23 cellular contexts compared by ENCODE assay signal in the genomic region with DNA sequence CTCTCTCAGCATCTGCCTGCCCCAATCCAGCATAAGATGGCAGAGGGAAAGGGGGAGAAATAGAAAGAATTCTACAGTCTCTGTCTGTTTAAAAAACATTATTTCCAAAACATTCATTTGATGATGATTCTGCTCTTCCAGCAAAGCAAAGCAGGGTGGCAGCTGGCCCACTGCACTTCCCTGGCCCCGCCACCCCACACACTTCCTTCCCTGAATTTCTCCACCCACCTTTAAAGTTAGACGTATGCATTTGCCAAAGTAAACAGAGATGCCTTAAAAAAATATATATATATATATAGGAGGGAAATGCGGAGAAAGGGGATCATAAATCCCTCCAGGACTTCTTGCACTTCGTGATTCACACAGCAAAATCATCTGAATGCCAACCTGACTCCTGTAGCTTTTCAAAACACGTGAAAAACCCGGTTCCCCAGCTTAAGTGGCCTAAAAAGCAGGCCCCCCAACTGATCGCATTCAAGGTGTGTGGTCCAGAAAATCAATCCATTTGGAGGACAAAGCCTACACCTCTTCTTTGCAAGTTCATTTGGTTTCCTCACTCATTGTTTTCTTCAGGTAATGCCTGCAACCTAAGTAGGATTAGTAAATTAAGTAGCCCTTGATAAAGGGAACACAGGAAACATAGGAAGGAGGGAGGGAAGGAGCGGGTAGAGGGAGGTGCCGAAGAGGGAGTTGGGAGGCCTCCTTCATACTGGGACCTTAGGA.
DNase-seq lines count a peak whose midpoint lies in the region; ATAC-seq and TF ChIP-seq lines count a peak whose summit lies in the region.
"Had no signal": no experiment of that assay in that cellular context is flagged by ENCODE, and none has a peak within 500 bp of the region (broad histone marks: within the 10 kb centered on the region; RNA-seq: fewer than 3 reads in every experiment).

No MANE protein-coding gene starts in this region.

- H2AFZ ChIP-seq in GM23338 (no peak overlapping the region), osteoblast (ENCODE audit: low read length) (peak overlapping the region; percentile 14)

- H3K9ac ChIP-seq in NT2/D1 (ENCODE audit: insufficient read length, low read depth): no peak overlapping the region

- DNase-seq in GM23338 (ENCODE audit: low spot score): peak; percentile 83
- peak; percentile 28 for DNase-seq in NT2/D1 (ENCODE audit: low read depth, low spot score)
- DNase-seq in iPS DF 19.7 (ENCODE audit: low read depth, low spot score): peak; percentile 76
- peak; percentile 52 for DNase-seq in osteoblast (ENCODE audit: insufficient read length, low spot score, missing footprints)
- DNase-seq in C1 segment of cervical spinal cord (lab: John Stamatoyannopoulos, UW): no peak
- DNase-seq in putamen (ENCODE audit: low spot score): no peak
- no peak for DNase-seq in NCI-H526 treated with DMSO at 0.1 percent for 48 hours (lab: John Stamatoyannopoulos, UW)
- DNase-seq: activated CD4-positive, alpha-beta T cell treated with anti-CD3 and anti-CD28 coated beads for 48 hours; activated CD8-positive, alpha-beta memory T cell treated with anti-CD3 and anti-CD28 coated beads, Interleukin-2, amount 10 ng/mL, durations not matched to agents 7 days and 5 days; activated naive CD8-positive, alpha-beta T cell treated with anti-CD3 and anti-CD28 coated beads, Interleukin-2, amount 10 ng/mL, durations not matched to agents 7 days and 5 days; natural killer cell; NCI-H1417; NCI-H2107; OCI-M1; SHP77 treated with DMSO at 0.1 percent for 48 hours; stimulated activated CD4-positive, alpha-beta T cell treated with anti-CD3 and anti-CD28 coated beads, Interleukin-2, amount 100 ng/mL, for 48 hours; stimulated activated naive CD4-positive, alpha-beta T cell treated with Interleukin-2 at 50 U/mL for 16 hours; thyroid gland had no signal

- H3K36me3 Mint-ChIP-seq in GM23338 (ENCODE audit: low read depth): no peaks in the 10 kb centered on the region
- H3K36me3 Mint-ChIP-seq: activated CD8-positive, alpha-beta memory T cell treated with anti-CD3 and anti-CD28 coated beads, Interleukin-2, amount 10 ng/mL, durations not matched to agents 7 days and 5 days; activated naive CD8-positive, alpha-beta T cell treated with anti-CD3 and anti-CD28 coated beads, Interleukin-2, amount 10 ng/mL, durations not matched to agents 7 days and 5 days; brain; natural killer cell had no signal

- no peaks in the 10 kb centered on the region for H3K36me3 ChIP-seq in GM23338 (ENCODE audit: insufficient read depth)
- no peaks in the 10 kb centered on the region for H3K36me3 ChIP-seq in NT2/D1 (ENCODE audit: insufficient read depth, insufficient read length, low read length)
- no peaks in the 10 kb centered on the region for H3K36me3 ChIP-seq in osteoblast (ENCODE audit: insufficient read depth, low read length)
- H3K36me3 ChIP-seq: thyroid gland had no signal

- peaks cover 38% of the 10 kb centered on the region for H3K4me1 Mint-ChIP-seq in GM23338

- H3K79me2 ChIP-seq in GM23338 (replicated peaks; ENCODE audit: insufficient read depth): no peaks in the 10 kb centered on the region
- H3K79me2 ChIP-seq in osteoblast (ENCODE audit: insufficient read depth, low read length): no peaks in the 10 kb centered on the region

- H3K4me1 ChIP-seq in GM23338 (ENCODE audit: insufficient read depth) (peaks cover 49% of the 10 kb centered on the region), NT2/D1 (ENCODE audit: insufficient read depth, insufficient read length) (no peaks in the 10 kb centered on the region), osteoblast (ENCODE audit: insufficient read depth, low read length) (peaks cover 32% of the 10 kb centered on the region)

- H3K4me3 ChIP-seq in GM23338: peak overlapping the region; percentile 4; the same call in 1 of the 2 replicates
- H3K4me3 ChIP-seq in NT2/D1 (ENCODE audit: insufficient read length, low read depth): no peak overlapping the region
- H3K4me3 ChIP-seq in osteoblast (ENCODE audit: insufficient read depth, low read length): no peak overlapping the region
- H3K4me3 ChIP-seq: coronary artery, skin epidermis, thyroid gland had no signal

- peak; percentile 88 for ATAC-seq in GM23338
- ATAC-seq: activated CD8-positive, alpha-beta memory T cell treated with anti-CD3 and anti-CD28 coated beads, Interleukin-2, amount 10 ng/mL, durations not matched to agents 7 days and 5 days; natural killer cell had no signal

- no peaks in the 10 kb centered on the region; the same call in 1 of the 2 replicates for H3F3A ChIP-seq in GM23338 (replicated peaks; ENCODE audit: low read depth)

- H3K27ac ChIP-seq in GM23338 (ENCODE audit: low read depth) (peak overlapping the region; percentile 69), osteoblast (ENCODE audit: low read depth, low read length) (no peak overlapping the region)
- H3K27ac ChIP-seq: coronary artery, skin epidermis, thyroid gland had no signal

- no peaks in the 10 kb centered on the region for H3K9me2 ChIP-seq in GM23338 (ENCODE audit: insufficient read depth)

- H3K9me3 ChIP-seq in NT2/D1 (ENCODE audit: insufficient read depth, low read length) (no peaks in the 10 kb centered on the region), osteoblast (ENCODE audit: low read depth, low read length) (no peaks in the 10 kb centered on the region)
- H3K9me3 ChIP-seq: Caco-2, thyroid gland had no signal

- peak overlapping the region; percentile 52; the same call in 2 of the 3 replicates for H3K4me3 Mint-ChIP-seq in GM23338
- H3K4me3 Mint-ChIP-seq: activated CD8-positive, alpha-beta memory T cell treated with anti-CD3 and anti-CD28 coated beads, Interleukin-2, amount 10 ng/mL, durations not matched to agents 7 days and 5 days; activated naive CD8-positive, alpha-beta T cell treated with anti-CD3 and anti-CD28 coated beads, Interleukin-2, amount 10 ng/mL, durations not matched to agents 7 days and 5 days; activated T-helper 1 cell treated with anti-CD3 and anti-CD28 coated beads, Interleukin-12 subunit alpha, Interleukin-12 subunit beta, Interleukin-2, Interleukin-4 antibody, amounts not matched to agents 30 ng/mL and 10 ng/mL and 1 ng/mL, durations not matched to agents 14 hours and 24 hours and 36 hours; brain; natural killer cell had no signal

- peak overlapping the region; percentile 53; the same call in 1 of the 2 replicates for H3K27ac Mint-ChIP-seq in GM23338
- H3K27ac Mint-ChIP-seq: activated CD8-positive, alpha-beta memory T cell treated with anti-CD3 and anti-CD28 coated beads, Interleukin-2, amount 10 ng/mL, durations not matched to agents 7 days and 5 days; activated naive CD8-positive, alpha-beta T cell treated with anti-CD3 and anti-CD28 coated beads, Interleukin-2, amount 10 ng/mL, durations not matched to agents 7 days and 5 days; activated T-helper 1 cell treated with anti-CD3 and anti-CD28 coated beads, Interleukin-12 subunit alpha, Interleukin-12 subunit beta, Interleukin-2, Interleukin-4 antibody, amounts not matched to agents 30 ng/mL and 10 ng/mL and 1 ng/mL, durations not matched to agents 14 hours and 24 hours and 36 hours; natural killer cell had no signal

- no peaks in the 10 kb centered on the region for H3K27me3 ChIP-seq in GM23338 (ENCODE audit: insufficient read depth)
- H3K27me3 ChIP-seq in NT2/D1 (ENCODE audit: insufficient read depth, insufficient read length): no peaks in the 10 kb centered on the region
- H3K27me3 ChIP-seq in osteoblast (ENCODE audit: insufficient read depth, low read length): no peaks in the 10 kb centered on the region
- H3K27me3 ChIP-seq: thyroid gland had no signal

- no peaks in the 10 kb centered on the region for H3K9me3 Mint-ChIP-seq in GM23338
- H3K9me3 Mint-ChIP-seq: activated naive CD8-positive, alpha-beta T cell treated with anti-CD3 and anti-CD28 coated beads, Interleukin-2, amount 10 ng/mL, durations not matched to agents 7 days and 5 days; activated T-helper 1 cell treated with anti-CD3 and anti-CD28 coated beads, Interleukin-12 subunit alpha, Interleukin-12 subunit beta, Interleukin-2, Interleukin-4 antibody, amounts not matched to agents 30 ng/mL and 10 ng/mL and 1 ng/mL, durations not matched to agents 14 hours and 24 hours and 36 hours; brain; natural killer cell had no signal

- H3K4me2 ChIP-seq in GM23338 (peak overlapping the region; percentile 54), osteoblast (ENCODE audit: insufficient read depth, low read length) (peak overlapping the region; percentile 20)

- H4K20me1 ChIP-seq in GM23338 (replicated peaks; ENCODE audit: insufficient read depth): no peaks in the 10 kb centered on the region
- no peaks in the 10 kb centered on the region for H4K20me1 ChIP-seq in osteoblast (ENCODE audit: insufficient read depth, low read length)

- peaks cover 5% of the 10 kb centered on the region for H3K27me3 Mint-ChIP-seq in GM23338 (ENCODE audit: insufficient read depth, low read depth, poor library complexity)

- TF ChIP-seq CTCF in GM23338 (conservative IDR thresholded peaks at IDR 0.05; ENCODE audit: low read depth in 2 of 2) (no peak), osteoblast (IDR thresholded peaks at IDR 0.05; ENCODE audit: extremely low read depth, low read depth, low read length) (no peak)

TF ChIP-seq in GM23338, 12 proteins besides CTCF, POLR2A, EP300 and RAD21:
- TF ChIP-seq NANOG (IDR thresholded peaks at IDR 0.05; ENCODE audit: borderline replicate concordance) (peak; percentile 49), CREB1 (CRISPR knock-in tag; IDR thresholded peaks at IDR 0.05; ENCODE audit: low read depth) (0 out of 2 replicates have a peak, but pooled peaks have one; percentile 8)
- TF ChIP-seq, protein P1, sequence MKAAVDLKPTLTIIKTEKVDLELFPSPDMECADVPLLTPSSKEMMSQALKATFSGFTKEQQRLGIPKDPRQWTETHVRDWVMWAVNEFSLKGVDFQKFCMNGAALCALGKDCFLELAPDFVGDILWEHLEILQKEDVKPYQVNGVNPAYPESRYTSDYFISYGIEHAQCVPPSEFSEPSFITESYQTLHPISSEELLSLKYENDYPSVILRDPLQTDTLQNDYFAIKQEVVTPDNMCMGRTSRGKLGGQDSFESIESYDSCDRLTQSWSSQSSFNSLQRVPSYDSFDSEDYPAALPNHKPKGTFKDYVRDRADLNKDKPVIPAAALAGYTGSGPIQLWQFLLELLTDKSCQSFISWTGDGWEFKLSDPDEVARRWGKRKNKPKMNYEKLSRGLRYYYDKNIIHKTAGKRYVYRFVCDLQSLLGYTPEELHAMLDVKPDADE (IDR thresholded peaks at IDR 0.05): no peak

Comparison
In these comparisons a context has a peak if more than half of its experiments do, and no peak if none do; other contexts are left out.
1. DNase-seq: peak in GM23338 (single experiment), NT2/D1 (single experiment), iPS DF 19.7 (single experiment) and osteoblast (single experiment); none in C1 segment of cervical spinal cord (0 of 14), putamen (single experiment) and NCI-H526 treated with DMSO at 0.1 percent for 48 hours (single experiment).